ENCODE assay signal across 8 cellular contexts in genomic region chr11:69048718-69049489, GRCh38. TPM values are rescaled to one million over a fixed set of nuclear protein-coding genes. Genes with fewer than 3 reads are reported as not detected.
DNase-seq lines count a peak whose midpoint lies in the region; ATAC-seq and TF ChIP-seq lines count a peak whose summit lies in the region.

Gene TPCN2 (plus strand): TSS chr11:69048932. CDS start chr11:69048998, 66 bp downstream.

- H3K27me3 ChIP-seq in thoracic aorta (replicated peaks; ENCODE audit: insufficient read depth), result no peaks in the 10 kb centered on the region

- no peak for TF ChIP-seq CTCF in GM10266 (IDR thresholded peaks at IDR 0.05; ENCODE audit: control insufficient read depth, insufficient read depth, low read depth, missing control alignments)
- TF ChIP-seq CTCF in osteocyte (IDR thresholded peaks at IDR 0.05), result no peak
- TF ChIP-seq CTCF in thoracic aorta (IDR thresholded peaks at IDR 0.05), result peak; percentile 5

- H3K4me3 Mint-ChIP-seq in activated naive CD8-positive, alpha-beta T cell, result peak within 1 kb of the TSS; percentile 88
- H3K4me3 Mint-ChIP-seq in osteocyte (ENCODE audit: unreplicated experiment), result peak within 1 kb of the TSS; percentile 74

- H3K4me1 Mint-ChIP-seq in activated naive CD8-positive, alpha-beta T cell (ENCODE audit: low read depth), result peaks cover 34% of the 10 kb centered on the region
- peaks cover 43% of the 10 kb centered on the region for H3K4me1 Mint-ChIP-seq in osteocyte (ENCODE audit: unreplicated experiment)

- no peaks in the 10 kb centered on the region for H3K27me3 Mint-ChIP-seq in activated naive CD8-positive, alpha-beta T cell
- H3K27me3 Mint-ChIP-seq in osteocyte (ENCODE audit: unreplicated experiment), result peaks cover 2% of the 10 kb centered on the region

- H3K4me3 ChIP-seq in thoracic aorta, result peak within 1 kb of the TSS; percentile 77

- intact Hi-C loops in head of caudate nucleus (cut with DNase I), result no loop called here

- ATAC-seq in HG02623 (IDR thresholded peaks at IDR 0.05; ENCODE audit: unreplicated experiment), result peak; percentile 82
- peak; percentile 68 for ATAC-seq in thoracic aorta (ENCODE audit: insufficient number of reproducible peaks, low FRiP score, low read depth)

- H3K36me3 Mint-ChIP-seq in activated naive CD8-positive, alpha-beta T cell, result no peaks in the 10 kb centered on the region
- no peaks in the 10 kb centered on the region for H3K36me3 Mint-ChIP-seq in osteocyte (ENCODE audit: unreplicated experiment)

- peak within 1 kb of the TSS; percentile 78 to 84 for H3K27ac ChIP-seq in thoracic aorta

- H3K27ac Mint-ChIP-seq in activated naive CD8-positive, alpha-beta T cell, result peak within 1 kb of the TSS; percentile 81
- peak within 1 kb of the TSS; percentile 63 for H3K27ac Mint-ChIP-seq in osteocyte (ENCODE audit: unreplicated experiment)

- H3K4me1 ChIP-seq in thoracic aorta (ENCODE audit: control insufficient read depth in 1 of 2, low read depth in 2 of 2), result peaks cover 13 to 50% of the 10 kb centered on the region in 2 donors

- H3K9me3 ChIP-seq in thoracic aorta, result no peaks in the 10 kb centered on the region

- DNase-seq in GM10266 (ENCODE audit: extremely low spot score) (peak; percentile 99), NCI-H1105 treated with DMSO at 0.1 percent for 48 hours (lab: John Stamatoyannopoulos, UW) (peak; percentile 92), SKM-1 treated with dmso at 0.1 percent for 144 hours (lab: John Stamatoyannopoulos, UW; ENCODE audit: unreplicated experiment) (peak; percentile 81), head of caudate nucleus (peak; percentile 81 to 97 (median 94)), osteocyte (ENCODE audit: extremely low spot score, unreplicated experiment) (peak; percentile 97), thoracic aorta (ENCODE audit: low spot score) (peak; percentile 64)

- H3K9me3 Mint-ChIP-seq in activated naive CD8-positive, alpha-beta T cell (ENCODE audit: low read depth), result no peaks in the 10 kb centered on the region
- no peaks in the 10 kb centered on the region for H3K9me3 Mint-ChIP-seq in osteocyte (ENCODE audit: unreplicated experiment)

- no peaks in the 10 kb centered on the region for H3K36me3 ChIP-seq in thoracic aorta

RNA-seq across cellular contexts. Expression of gene TPCN2, which starts in this region (rescaled TPM):
- 21.0 and 22.4 TPM in 2 replicates for total RNA-seq in osteocyte
- 10 to 100 TPM; 34.7 to 38.0 TPM for total RNA-seq in thoracic aorta

Comparison
In these comparisons a context has a peak if more than half of its experiments do, and no peak if none do; other contexts are left out.
1. Peak in every context shown above with its lines: DNase-seq, ATAC-seq, H3K4me3 ChIP-seq and H3K27ac ChIP-seq.